Comparison of ENCODE assay signal across 1 cellular context in the genomic region with DNA sequence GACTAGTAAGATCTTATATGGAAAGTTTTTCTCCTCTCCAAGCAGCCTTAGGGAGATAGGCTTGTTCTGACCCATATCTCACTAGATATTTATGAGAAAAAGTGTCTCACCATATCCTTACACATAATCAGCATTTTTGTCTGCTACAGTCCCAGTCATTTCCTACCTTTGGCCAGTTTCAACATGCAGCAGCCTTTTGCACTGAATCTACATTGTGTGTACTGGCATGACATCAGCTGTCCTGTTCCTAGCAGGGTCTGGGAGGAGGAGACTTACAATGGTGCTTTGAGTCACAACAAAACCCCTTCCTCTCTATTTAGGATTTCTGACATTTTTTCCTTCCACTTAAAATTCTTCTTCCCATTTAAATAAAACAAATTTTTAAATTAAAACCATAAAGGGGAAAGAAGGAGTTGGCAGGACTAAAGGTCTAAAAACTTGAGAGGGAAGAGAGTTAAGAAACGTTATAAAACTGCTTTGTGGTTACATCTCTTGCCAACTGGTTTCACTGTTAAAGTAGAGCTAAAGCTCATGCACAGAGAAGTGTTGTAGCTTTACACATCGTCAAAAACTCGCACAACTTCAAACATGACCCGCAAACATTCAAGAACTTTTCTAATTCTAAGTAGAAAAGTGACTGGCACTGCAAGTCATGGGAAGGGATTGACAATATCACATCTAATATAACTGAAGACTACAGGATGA.
A peak's percentile ranks its signal among the peaks of the same experiment; 100 is the strongest.
TF ChIP-seq lines count a peak whose summit lies in the region.

No MANE protein-coding gene starts in this region.

TF ChIP-seq in GM12878, 131 proteins besides CTCF, POLR2A, EP300 and RAD21 (continued from another document and continues in another):
- TF ChIP-seq, protein P1, sequence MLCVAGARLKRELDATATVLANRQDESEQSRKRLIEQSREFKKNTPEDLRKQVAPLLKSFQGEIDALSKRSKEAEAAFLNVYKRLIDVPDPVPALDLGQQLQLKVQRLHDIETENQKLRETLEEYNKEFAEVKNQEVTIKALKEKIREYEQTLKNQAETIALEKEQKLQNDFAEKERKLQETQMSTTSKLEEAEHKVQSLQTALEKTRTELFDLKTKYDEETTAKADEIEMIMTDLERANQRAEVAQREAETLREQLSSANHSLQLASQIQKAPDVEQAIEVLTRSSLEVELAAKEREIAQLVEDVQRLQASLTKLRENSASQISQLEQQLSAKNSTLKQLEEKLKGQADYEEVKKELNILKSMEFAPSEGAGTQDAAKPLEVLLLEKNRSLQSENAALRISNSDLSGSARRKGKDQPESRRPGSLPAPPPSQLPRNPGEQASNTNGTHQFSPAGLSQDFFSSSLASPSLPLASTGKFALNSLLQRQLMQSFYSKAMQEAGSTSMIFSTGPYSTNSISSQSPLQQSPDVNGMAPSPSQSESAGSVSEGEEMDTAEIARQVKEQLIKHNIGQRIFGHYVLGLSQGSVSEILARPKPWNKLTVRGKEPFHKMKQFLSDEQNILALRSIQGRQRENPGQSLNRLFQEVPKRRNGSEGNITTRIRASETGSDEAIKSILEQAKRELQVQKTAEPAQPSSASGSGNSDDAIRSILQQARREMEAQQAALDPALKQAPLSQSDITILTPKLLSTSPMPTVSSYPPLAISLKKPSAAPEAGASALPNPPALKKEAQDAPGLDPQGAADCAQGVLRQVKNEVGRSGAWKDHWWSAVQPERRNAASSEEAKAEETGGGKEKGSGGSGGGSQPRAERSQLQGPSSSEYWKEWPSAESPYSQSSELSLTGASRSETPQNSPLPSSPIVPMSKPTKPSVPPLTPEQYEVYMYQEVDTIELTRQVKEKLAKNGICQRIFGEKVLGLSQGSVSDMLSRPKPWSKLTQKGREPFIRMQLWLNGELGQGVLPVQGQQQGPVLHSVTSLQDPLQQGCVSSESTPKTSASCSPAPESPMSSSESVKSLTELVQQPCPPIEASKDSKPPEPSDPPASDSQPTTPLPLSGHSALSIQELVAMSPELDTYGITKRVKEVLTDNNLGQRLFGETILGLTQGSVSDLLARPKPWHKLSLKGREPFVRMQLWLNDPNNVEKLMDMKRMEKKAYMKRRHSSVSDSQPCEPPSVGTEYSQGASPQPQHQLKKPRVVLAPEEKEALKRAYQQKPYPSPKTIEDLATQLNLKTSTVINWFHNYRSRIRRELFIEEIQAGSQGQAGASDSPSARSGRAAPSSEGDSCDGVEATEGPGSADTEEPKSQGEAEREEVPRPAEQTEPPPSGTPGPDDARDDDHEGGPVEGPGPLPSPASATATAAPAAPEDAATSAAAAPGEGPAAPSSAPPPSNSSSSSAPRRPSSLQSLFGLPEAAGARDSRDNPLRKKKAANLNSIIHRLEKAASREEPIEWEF (IDR thresholded peaks at IDR 0.05; ENCODE audit: insufficient replicate concordance, low read depth, low read length), result no peak
- TF ChIP-seq SREBF2 (IDR thresholded peaks at IDR 0.05; ENCODE audit: low read length), result no peak
- no peak for TF ChIP-seq EGR1 (IDR thresholded peaks at IDR 0.05; ENCODE audit: borderline replicate concordance in 1 of 2, low read depth in 2 of 2, low read length in 2 of 2)
- 0 out of 2 replicates have a peak, but pooled peaks have one; percentile 6 for TF ChIP-seq IKZF1 (conservative IDR thresholded peaks at IDR 0.05)
- TF ChIP-seq POLR2AphosphoS5 (IDR thresholded peaks at IDR 0.05; ENCODE audit: low read length), result no peak
- TF ChIP-seq MYB (IDR thresholded peaks at IDR 0.05; ENCODE audit: borderline replicate concordance, low read depth, low read length), result no peak
- TF ChIP-seq SMARCA5 (IDR thresholded peaks at IDR 0.05), result no peak
- no peak for TF ChIP-seq NFXL1 (IDR thresholded peaks at IDR 0.05; ENCODE audit: borderline replicate concordance)
- TF ChIP-seq FOS (IDR thresholded peaks at IDR 0.05; ENCODE audit: borderline replicate concordance, extremely low read depth, insufficient read length), result no peak
- TF ChIP-seq, protein P2, sequence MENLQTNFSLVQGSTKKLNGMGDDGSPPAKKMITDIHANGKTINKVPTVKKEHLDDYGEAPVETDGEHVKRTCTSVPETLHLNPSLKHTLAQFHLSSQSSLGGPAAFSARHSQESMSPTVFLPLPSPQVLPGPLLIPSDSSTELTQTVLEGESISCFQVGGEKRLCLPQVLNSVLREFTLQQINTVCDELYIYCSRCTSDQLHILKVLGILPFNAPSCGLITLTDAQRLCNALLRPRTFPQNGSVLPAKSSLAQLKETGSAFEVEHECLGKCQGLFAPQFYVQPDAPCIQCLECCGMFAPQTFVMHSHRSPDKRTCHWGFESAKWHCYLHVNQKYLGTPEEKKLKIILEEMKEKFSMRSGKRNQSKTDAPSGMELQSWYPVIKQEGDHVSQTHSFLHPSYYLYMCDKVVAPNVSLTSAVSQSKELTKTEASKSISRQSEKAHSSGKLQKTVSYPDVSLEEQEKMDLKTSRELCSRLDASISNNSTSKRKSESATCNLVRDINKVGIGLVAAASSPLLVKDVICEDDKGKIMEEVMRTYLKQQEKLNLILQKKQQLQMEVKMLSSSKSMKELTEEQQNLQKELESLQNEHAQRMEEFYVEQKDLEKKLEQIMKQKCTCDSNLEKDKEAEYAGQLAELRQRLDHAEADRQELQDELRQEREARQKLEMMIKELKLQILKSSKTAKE (IDR thresholded peaks at IDR 0.05; ENCODE audit: low read depth, poor library complexity, severe bottlenecking), result peak; percentile 21
- TF ChIP-seq CBX3 (IDR thresholded peaks at IDR 0.05; ENCODE audit: borderline replicate concordance, low read depth), result no peak
- TF ChIP-seq FOXM1 (IDR thresholded peaks at IDR 0.05; ENCODE audit: low read depth, low read length), result peak; percentile 75; the same call in 1 of the 2 replicates
- no peak for TF ChIP-seq YBX1 (IDR thresholded peaks at IDR 0.05)
- TF ChIP-seq SP1 (IDR thresholded peaks at IDR 0.05; ENCODE audit: low read depth, low read length), result no peak
- no peak for TF ChIP-seq MYC (IDR thresholded peaks at IDR 0.05; ENCODE audit: insufficient read depth, insufficient read length, insufficient replicate concordance, low read length, severe bottlenecking)
- no peak for TF ChIP-seq ZZZ3 (IDR thresholded peaks at IDR 0.05; ENCODE audit: control insufficient read depth, insufficient read length, low read depth)
- TF ChIP-seq MXI1 (IDR thresholded peaks at IDR 0.05; ENCODE audit: low read depth, low read length), result no peak
- no peak for TF ChIP-seq JUND (IDR thresholded peaks at IDR 0.05; ENCODE audit: low read depth, low read length)
- no peak for TF ChIP-seq HCFC1 (IDR thresholded peaks at IDR 0.05; ENCODE audit: low read length)
- no peak for TF ChIP-seq ZBED1 (IDR thresholded peaks at IDR 0.05; ENCODE audit: borderline replicate concordance)
- TF ChIP-seq ATF7 (IDR thresholded peaks at IDR 0.05; ENCODE audit: low read depth), result peak; percentile 80
- TF ChIP-seq, protein P3, sequence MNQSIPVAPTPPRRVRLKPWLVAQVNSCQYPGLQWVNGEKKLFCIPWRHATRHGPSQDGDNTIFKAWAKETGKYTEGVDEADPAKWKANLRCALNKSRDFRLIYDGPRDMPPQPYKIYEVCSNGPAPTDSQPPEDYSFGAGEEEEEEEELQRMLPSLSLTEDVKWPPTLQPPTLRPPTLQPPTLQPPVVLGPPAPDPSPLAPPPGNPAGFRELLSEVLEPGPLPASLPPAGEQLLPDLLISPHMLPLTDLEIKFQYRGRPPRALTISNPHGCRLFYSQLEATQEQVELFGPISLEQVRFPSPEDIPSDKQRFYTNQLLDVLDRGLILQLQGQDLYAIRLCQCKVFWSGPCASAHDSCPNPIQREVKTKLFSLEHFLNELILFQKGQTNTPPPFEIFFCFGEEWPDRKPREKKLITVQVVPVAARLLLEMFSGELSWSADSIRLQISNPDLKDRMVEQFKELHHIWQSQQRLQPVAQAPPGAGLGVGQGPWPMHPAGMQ (IDR thresholded peaks at IDR 0.05; ENCODE audit: borderline replicate concordance), result no peak
- TF ChIP-seq POU2F2 (IDR thresholded peaks at IDR 0.05; ENCODE audit: borderline replicate concordance, low read depth, low read length), result peak; percentile 79; the same call in 1 of the 3 replicates
- no peak for TF ChIP-seq POLR2AphosphoS2 (IDR thresholded peaks at IDR 0.05; ENCODE audit: low read depth, low read length)
- TF ChIP-seq TARDBP (IDR thresholded peaks at IDR 0.05; ENCODE audit: borderline replicate concordance), result no peak
- no peak for TF ChIP-seq BACH1 (IDR thresholded peaks at IDR 0.05; ENCODE audit: borderline replicate concordance)
- TF ChIP-seq, protein P4, sequence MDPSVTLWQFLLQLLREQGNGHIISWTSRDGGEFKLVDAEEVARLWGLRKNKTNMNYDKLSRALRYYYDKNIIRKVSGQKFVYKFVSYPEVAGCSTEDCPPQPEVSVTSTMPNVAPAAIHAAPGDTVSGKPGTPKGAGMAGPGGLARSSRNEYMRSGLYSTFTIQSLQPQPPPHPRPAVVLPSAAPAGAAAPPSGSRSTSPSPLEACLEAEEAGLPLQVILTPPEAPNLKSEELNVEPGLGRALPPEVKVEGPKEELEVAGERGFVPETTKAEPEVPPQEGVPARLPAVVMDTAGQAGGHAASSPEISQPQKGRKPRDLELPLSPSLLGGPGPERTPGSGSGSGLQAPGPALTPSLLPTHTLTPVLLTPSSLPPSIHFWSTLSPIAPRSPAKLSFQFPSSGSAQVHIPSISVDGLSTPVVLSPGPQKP (IDR thresholded peaks at IDR 0.05; ENCODE audit: low read depth, low read length), result no peak
- no peak for TF ChIP-seq EZH2 (IDR thresholded peaks at IDR 0.05; ENCODE audit: borderline replicate concordance, control insufficient read depth, low read depth, low read length)
- TF ChIP-seq, protein P5, sequence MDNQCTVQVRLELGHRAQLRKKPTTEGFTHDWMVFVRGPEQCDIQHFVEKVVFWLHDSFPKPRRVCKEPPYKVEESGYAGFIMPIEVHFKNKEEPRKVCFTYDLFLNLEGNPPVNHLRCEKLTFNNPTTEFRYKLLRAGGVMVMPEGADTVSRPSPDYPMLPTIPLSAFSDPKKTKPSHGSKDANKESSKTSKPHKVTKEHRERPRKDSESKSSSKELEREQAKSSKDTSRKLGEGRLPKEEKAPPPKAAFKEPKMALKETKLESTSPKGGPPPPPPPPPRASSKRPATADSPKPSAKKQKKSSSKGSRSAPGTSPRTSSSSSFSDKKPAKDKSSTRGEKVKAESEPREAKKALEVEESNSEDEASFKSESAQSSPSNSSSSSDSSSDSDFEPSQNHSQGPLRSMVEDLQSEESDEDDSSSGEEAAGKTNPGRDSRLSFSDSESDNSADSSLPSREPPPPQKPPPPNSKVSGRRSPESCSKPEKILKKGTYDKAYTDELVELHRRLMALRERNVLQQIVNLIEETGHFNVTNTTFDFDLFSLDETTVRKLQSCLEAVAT (IDR thresholded peaks at IDR 0.05), result no peak
- TF ChIP-seq, protein P6, sequence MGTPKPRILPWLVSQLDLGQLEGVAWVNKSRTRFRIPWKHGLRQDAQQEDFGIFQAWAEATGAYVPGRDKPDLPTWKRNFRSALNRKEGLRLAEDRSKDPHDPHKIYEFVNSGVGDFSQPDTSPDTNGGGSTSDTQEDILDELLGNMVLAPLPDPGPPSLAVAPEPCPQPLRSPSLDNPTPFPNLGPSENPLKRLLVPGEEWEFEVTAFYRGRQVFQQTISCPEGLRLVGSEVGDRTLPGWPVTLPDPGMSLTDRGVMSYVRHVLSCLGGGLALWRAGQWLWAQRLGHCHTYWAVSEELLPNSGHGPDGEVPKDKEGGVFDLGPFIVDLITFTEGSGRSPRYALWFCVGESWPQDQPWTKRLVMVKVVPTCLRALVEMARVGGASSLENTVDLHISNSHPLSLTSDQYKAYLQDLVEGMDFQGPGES (IDR thresholded peaks at IDR 0.05), result no peak
- no peak for TF ChIP-seq NR2C1 (IDR thresholded peaks at IDR 0.05)
- TF ChIP-seq NRF1 (conservative IDR thresholded peaks at IDR 0.05; ENCODE audit: low read depth, low read length), result no peak
- no peak for TF ChIP-seq SIX5 (IDR thresholded peaks at IDR 0.05; ENCODE audit: low read depth, low read length, severe bottlenecking)
- TF ChIP-seq HDAC6 (IDR thresholded peaks at IDR 0.05; ENCODE audit: unreplicated experiment), result no peak
- peak; percentile 47; the same call in 1 of the 2 replicates for TF ChIP-seq DPF2 (IDR thresholded peaks at IDR 0.05)
- no peak for TF ChIP-seq TBL1XR1 (IDR thresholded peaks at IDR 0.05; ENCODE audit: low read depth, low read length)
- TF ChIP-seq, protein P7, sequence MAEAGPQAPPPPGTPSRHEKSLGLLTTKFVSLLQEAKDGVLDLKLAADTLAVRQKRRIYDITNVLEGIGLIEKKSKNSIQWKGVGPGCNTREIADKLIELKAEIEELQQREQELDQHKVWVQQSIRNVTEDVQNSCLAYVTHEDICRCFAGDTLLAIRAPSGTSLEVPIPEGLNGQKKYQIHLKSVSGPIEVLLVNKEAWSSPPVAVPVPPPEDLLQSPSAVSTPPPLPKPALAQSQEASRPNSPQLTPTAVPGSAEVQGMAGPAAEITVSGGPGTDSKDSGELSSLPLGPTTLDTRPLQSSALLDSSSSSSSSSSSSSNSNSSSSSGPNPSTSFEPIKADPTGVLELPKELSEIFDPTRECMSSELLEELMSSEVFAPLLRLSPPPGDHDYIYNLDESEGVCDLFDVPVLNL (IDR thresholded peaks at IDR 0.05; ENCODE audit: low read depth, low read length), result no peak
- TF ChIP-seq ZNF217 (IDR thresholded peaks at IDR 0.05), result no peak
- TF ChIP-seq ETV6 (conservative IDR thresholded peaks at IDR 0.05 in 1 of 2, IDR thresholded peaks at IDR 0.05 in 1 of 2; ENCODE audit: borderline replicate concordance in 1 of 2, low read depth in 1 of 2), result 0 out of 4 replicates have a peak, but pooled peaks of 1 of the 2 experiments have one; percentile 28
- no peak for TF ChIP-seq NBN (IDR thresholded peaks at IDR 0.05)
- peak; percentile 14; the same call in 1 of the 2 replicates for TF ChIP-seq RAD51 (IDR thresholded peaks at IDR 0.05)
- TF ChIP-seq KAT2A (conservative IDR thresholded peaks at IDR 0.05; ENCODE audit: control insufficient read depth, low read depth, low read length), result no peak
- TF ChIP-seq CREM (IDR thresholded peaks at IDR 0.05; ENCODE audit: low read depth), result 0 out of 2 replicates have a peak, but pooled peaks have one; percentile 57
- TF ChIP-seq IRF4 (IDR thresholded peaks at IDR 0.05; ENCODE audit: low read depth, low read length), result peak; percentile 76; the same call in 1 of the 2 replicates
- TF ChIP-seq, protein P8, sequence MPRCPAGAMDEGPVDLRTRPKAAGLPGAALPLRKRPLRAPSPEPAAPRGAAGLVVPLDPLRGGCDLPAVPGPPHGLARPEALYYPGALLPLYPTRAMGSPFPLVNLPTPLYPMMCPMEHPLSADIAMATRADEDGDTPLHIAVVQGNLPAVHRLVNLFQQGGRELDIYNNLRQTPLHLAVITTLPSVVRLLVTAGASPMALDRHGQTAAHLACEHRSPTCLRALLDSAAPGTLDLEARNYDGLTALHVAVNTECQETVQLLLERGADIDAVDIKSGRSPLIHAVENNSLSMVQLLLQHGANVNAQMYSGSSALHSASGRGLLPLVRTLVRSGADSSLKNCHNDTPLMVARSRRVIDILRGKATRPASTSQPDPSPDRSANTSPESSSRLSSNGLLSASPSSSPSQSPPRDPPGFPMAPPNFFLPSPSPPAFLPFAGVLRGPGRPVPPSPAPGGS (IDR thresholded peaks at IDR 0.05; ENCODE audit: borderline replicate concordance, insufficient read depth, low read depth, low read length, poor library complexity, severe bottlenecking), result peak; percentile 72
- TF ChIP-seq PAX5 (IDR thresholded peaks at IDR 0.05; ENCODE audit: borderline replicate concordance, low read depth, low read length), result no peak
- TF ChIP-seq TCF3 (IDR thresholded peaks at IDR 0.05; ENCODE audit: borderline replicate concordance, insufficient read depth, low read depth, low read length), result no peak
- TF ChIP-seq SUPT20H (IDR thresholded peaks at IDR 0.05; ENCODE audit: borderline replicate concordance, control insufficient read depth, low read depth, low read length), result no peak
- TF ChIP-seq BCL11A (IDR thresholded peaks at IDR 0.05; ENCODE audit: low read depth, low read length), result peak; percentile 55; the same call in 1 of the 2 replicates
- no peak for TF ChIP-seq TCF7 (IDR thresholded peaks at IDR 0.05; ENCODE audit: borderline replicate concordance)
- TF ChIP-seq ZNF384 (IDR thresholded peaks at IDR 0.05; ENCODE audit: borderline replicate concordance, low read depth, low read length), result no peak
- no peak for TF ChIP-seq LARP7 (IDR thresholded peaks at IDR 0.05)
